Comparison of ENCODE assay signal across 27 cellular contexts in genomic region chr10:60029441-60029840, GRCh38.
"Had no signal": no experiment of that assay in that cellular context is flagged by ENCODE, and none has a peak within 500 bp of the region (broad histone marks: within the 10 kb centered on the region; RNA-seq: fewer than 3 reads in every experiment).

No MANE protein-coding gene starts in this region.

- H3K4me2 ChIP-seq: hepatocyte had no signal

- H3K4me3 ChIP-seq: gastroesophageal sphincter, hepatocyte, ovary, skin epidermis, thoracic aorta, uterus had no signal

- H2AFZ ChIP-seq: hepatocyte had no signal

- H3K27ac ChIP-seq: gastroesophageal sphincter, hepatocyte, ovary, skin epidermis, thoracic aorta, uterus had no signal

- H3K79me2 ChIP-seq: hepatocyte had no signal

- H3K27me3 ChIP-seq: gastroesophageal sphincter, hepatocyte, ovary, uterus had no signal

- ATAC-seq: effector memory CD8-positive, alpha-beta T cell; gastroesophageal sphincter; left ventricle myocardium superior; naive thymus-derived CD4-positive, alpha-beta T cell; sciatic nerve; stimulated activated naive CD8-positive, alpha-beta T cell treated with anti-CD3 and anti-CD28 coated beads, Interleukin-15, Interleukin-2, amounts not matched to agents 100 U/mL and 50 U/mL, for 24 hours had no signal

- H3K4me1 ChIP-seq: uterus had no signal

- H3K9me3 ChIP-seq: gastroesophageal sphincter, ovary, thoracic aorta, uterus had no signal

- DNase-seq: activated CD4-positive, alpha-beta memory T cell treated with anti-CD3 and anti-CD28 coated beads for 36 hours; activated CD4-positive, alpha-beta T cell treated with anti-CD3 and anti-CD28 coated beads, Interleukin-2, amount 10 ng/mL, durations not matched to agents 24 days and 14 days; activated CD4-positive, CD25-positive, alpha-beta regulatory T cell treated with anti-CD3 and anti-CD28 coated beads, Interleukin-2, amount 50 U/mL, for 72 hours; activated CD8-positive, alpha-beta memory T cell treated with anti-CD3 and anti-CD28 coated beads, Interleukin-2, amount 50 U/mL, for 4 hours; activated gamma-delta T cell treated with Interleukin-2 at 50 U/mL for 16 hours; activated naive CD4-positive, alpha-beta T cell treated with anti-CD3 and anti-CD28 coated beads, Interleukin-2, amount 50 U/mL, for 16 hours; activated T-cell treated with anti-CD3 and anti-CD28 coated beads, Interleukin-2, amount 50 U/mL, for 1 hour; amniotic stem cell; caudate nucleus; cortex of kidney; effector memory CD8-positive, alpha-beta T cell; erythroblast; islet precursor cell; left ventricle myocardium superior; mammary epithelial cell; naive thymus-derived CD4-positive, alpha-beta T cell; ovary; stimulated activated CD4-positive, alpha-beta T cell treated with anti-CD3 and anti-CD28 coated beads, Interleukin-12 subunit alpha, Interleukin-12 subunit beta, amount 100 ng/mL, for 4 hours; stimulated activated CD4-positive, alpha-beta T cell treated with anti-CD3 and anti-CD28 coated beads, Interleukin-4, amount 100 ng/mL, for 1 hour; stimulated activated naive CD8-positive, alpha-beta T cell treated with anti-CD3 and anti-CD28 coated beads, Interleukin-15, Interleukin-2, amounts not matched to agents 100 U/mL and 50 U/mL, for 24 hours; trophoblast cell; uterus had no signal

- H3K36me3 ChIP-seq: gastroesophageal sphincter, ovary, thoracic aorta, uterus had no signal
